In genomic region chr17:37107406-37108083, GRCh38 we compare ENCODE assay signal across 11 cellular contexts.
DNase-seq lines count a peak whose midpoint lies in the region; ATAC-seq, FAIRE-seq and TF ChIP-seq lines count a peak whose summit lies in the region.
"Had no signal": no experiment of that assay in that cellular context is flagged by ENCODE, and none has a peak within 500 bp of the region (broad histone marks: within the 10 kb centered on the region; RNA-seq: fewer than 3 reads in every experiment).

No MANE protein-coding gene starts in this region.

- intact Hi-C loops in heart right ventricle (cut with DNase I) = no loop called here
- intact Hi-C loops in pancreas (cut with DNase I) = no loop called here
- intact Hi-C loops in activated CD4-positive, alpha-beta T cell treated with anti-CD3 and anti-CD28 coated beads for 36 hours (cut with DNase I, micrococcal nuclease) = no loop called here
- intact Hi-C loops in ascending aorta (cut with DNase I) = no loop called here

- H3K4me1 Mint-ChIP-seq in activated CD4-positive, alpha-beta T cell treated with anti-CD3 and anti-CD28 coated beads for 36 hours = no peaks in the 10 kb centered on the region

- H3K4me3 ChIP-seq in heart right ventricle (no peak overlapping the region), pancreas (no peak overlapping the region), ascending aorta (no peak overlapping the region)

- H3K4me1 ChIP-seq in heart right ventricle (peaks cover 0 to 9% (median 0%) of the 10 kb centered on the region in 9 donors), pancreas (no peaks in the 10 kb centered on the region), ascending aorta (no peaks in the 10 kb centered on the region)
- H3K4me1 ChIP-seq: Caco-2 had no signal

- CTCF ChIA-PET in activated CD4-positive, alpha-beta T cell treated with anti-CD3 and anti-CD28 coated beads for 36 hours (lab: Charles Lee) = interaction anchor here (0.7 kb wide), 1 partner anchor 1478 kb away, joined by 3 read pairs; no protein-coding TSS in a partner anchor

- peaks cover 38% of the 10 kb centered on the region for H3K36me3 Mint-ChIP-seq in activated CD4-positive, alpha-beta T cell treated with anti-CD3 and anti-CD28 coated beads for 36 hours (ENCODE audit: low read depth)

- POLR2A ChIA-PET in activated CD4-positive, alpha-beta T cell treated with anti-CD3 and anti-CD28 coated beads for 36 hours (lab: Charles Lee) = no interaction called here

- no peak overlapping the region for H3K4me3 Mint-ChIP-seq in activated CD4-positive, alpha-beta T cell treated with anti-CD3 and anti-CD28 coated beads for 36 hours
- H3K4me3 Mint-ChIP-seq: HFFc6 had no signal

- no peak overlapping the region for H3K27ac Mint-ChIP-seq in activated CD4-positive, alpha-beta T cell treated with anti-CD3 and anti-CD28 coated beads for 36 hours
- H3K27ac Mint-ChIP-seq: HFFc6 had no signal

- no peaks in the 10 kb centered on the region for H3K9me3 Mint-ChIP-seq in activated CD4-positive, alpha-beta T cell treated with anti-CD3 and anti-CD28 coated beads for 36 hours (ENCODE audit: low read depth)
- H3K9me3 Mint-ChIP-seq: HFFc6 had no signal

- ATAC-seq in heart right ventricle = peak; percentile 49 to 98 (median 94)
- ATAC-seq in pancreas = peak; percentile 48 to 94 (median 90)
- no peak for ATAC-seq in activated CD4-positive, alpha-beta T cell treated with anti-CD3 and anti-CD28 coated beads for 36 hours
- no peak for ATAC-seq in HG03432 (IDR thresholded peaks at IDR 0.05; ENCODE audit: unreplicated experiment)

- no peak for FAIRE-seq in pancreas (lab: Jason Lieb, UNC)

- no peaks in the 10 kb centered on the region for H3K9me3 ChIP-seq in heart right ventricle
- H3K9me3 ChIP-seq in pancreas = no peaks in the 10 kb centered on the region
- H3K9me3 ChIP-seq in ascending aorta = no peaks in the 10 kb centered on the region
- H3K9me3 ChIP-seq: Caco-2 had no signal

- no peaks in the 10 kb centered on the region for H3K27me3 Mint-ChIP-seq in activated CD4-positive, alpha-beta T cell treated with anti-CD3 and anti-CD28 coated beads for 36 hours

- DNase-seq in DMS79 treated with DMSO at 0.1 percent for 48 hours (lab: John Stamatoyannopoulos, UW) (peak; percentile 73), anterior cingulate cortex (lab: John Stamatoyannopoulos, UW) (peak in 53 of 58 donors; percentile 9 to 85 (median 58)), heart right ventricle (peak; percentile 43 to 68), pancreas (peak; percentile 29 to 76 (median 59)), ascending aorta (ENCODE audit: low spot score in 2 of 2) (no peak)
- no peak for DNase-seq in activated CD4-positive, alpha-beta T cell treated with anti-CD3 and anti-CD28 coated beads for 36 hours
- no peak for DNase-seq in stimulated activated naive CD4-positive, alpha-beta T cell treated with Interleukin-2 at 50 U/mL for 16 hours (lab: John Stamatoyannopoulos, UW)
- DNase-seq: Caco-2, HFFc6, NCI-H226 had no signal

- TF ChIP-seq CTCF in heart right ventricle (IDR thresholded peaks at IDR 0.05) (no peak), pancreas (IDR thresholded peaks at IDR 0.05) (no peak), ascending aorta (IDR thresholded peaks at IDR 0.05) (no peak)

- H3K27ac ChIP-seq in heart right ventricle (no peak overlapping the region), pancreas (no peak overlapping the region), ascending aorta (no peak overlapping the region)

- no peaks in the 10 kb centered on the region for H3K27me3 ChIP-seq in heart right ventricle
- H3K27me3 ChIP-seq in pancreas = no peaks in the 10 kb centered on the region
- no peaks in the 10 kb centered on the region for H3K27me3 ChIP-seq in ascending aorta

- 69 to 70% methylated on average over 7 of the region's 7 CpGs for WGBS in heart right ventricle, 2 donors
- 55 to 60% methylated on average over 7 of the region's 7 CpGs for WGBS in pancreas, 2 donors

- H3K36me3 ChIP-seq in heart right ventricle (peaks cover 0 to 71% (median 5%) of the 10 kb centered on the region in 9 donors), pancreas (peaks cover 0 to 3% (median 0%) of the 10 kb centered on the region in 3 donors), ascending aorta (peaks cover 14 to 39% of the 10 kb centered on the region in 2 donors)

Comparison
In these comparisons a context has a peak if more than half of its experiments do, and no peak if none do; other contexts are left out.
1. DNase-seq: peak in DMS79 treated with DMSO at 0.1 percent for 48 hours (single experiment), anterior cingulate cortex (53 of 58), heart right ventricle (2 of 2) and pancreas (6 of 6); none in activated CD4-positive, alpha-beta T cell treated with anti-CD3 and anti-CD28 coated beads for 36 hours (single experiment), stimulated activated naive CD4-positive, alpha-beta T cell treated with Interleukin-2 at 50 U/mL for 16 hours (single experiment) and ascending aorta (0 of 2).
2. ATAC-seq: peak in heart right ventricle (8 of 8) and pancreas (4 of 4); none in activated CD4-positive, alpha-beta T cell treated with anti-CD3 and anti-CD28 coated beads for 36 hours (single experiment) and HG03432 (single experiment).